1 cellular context compared by ENCODE assay signal in genomic region chr14:102544745-102545460, GRCh38.
TF ChIP-seq lines count a peak whose summit lies in the region.

No MANE protein-coding gene starts in this region.

TF ChIP-seq in HepG2, 621 proteins besides CTCF, POLR2A, EP300 and RAD21 (continued from another document and continues in another):
- TF ChIP-seq ZNF770 (CRISPR knock-in tag; IDR thresholded peaks at IDR 0.05): peak; percentile 92
- peak; percentile 16 for TF ChIP-seq SKI (IDR thresholded peaks at IDR 0.05; ENCODE audit: partially characterized antibody)
- no peak for TF ChIP-seq HNRNPH1 (optimal IDR thresholded peaks at IDR 0.05; ENCODE audit: low read depth, low read length)
- TF ChIP-seq HDAC2 (CRISPR knock-in tag; IDR thresholded peaks at IDR 0.05): no peak
- TF ChIP-seq ZGPAT (CRISPR knock-in tag; IDR thresholded peaks at IDR 0.05): peak; percentile 75; the same call in 1 of the 2 replicates
- TF ChIP-seq ZNF282 (IDR thresholded peaks at IDR 0.05; ENCODE audit: partially characterized antibody): no peak
- peak; percentile 48; the same call in 1 of the 2 replicates for TF ChIP-seq SPEN (CRISPR knock-in tag; IDR thresholded peaks at IDR 0.05; ENCODE audit: low read depth)
- peak; percentile 53 for TF ChIP-seq ESRRA (CRISPR knock-in tag; IDR thresholded peaks at IDR 0.05; ENCODE audit: low read depth)
- 0 out of 2 replicates have a peak, but pooled peaks have one; percentile 17 for TF ChIP-seq ZFP1 (CRISPR knock-in tag; IDR thresholded peaks at IDR 0.05)
- no peak for TF ChIP-seq ZBTB21 (CRISPR knock-in tag; IDR thresholded peaks at IDR 0.05)
- TF ChIP-seq SALL2 (CRISPR knock-in tag; IDR thresholded peaks at IDR 0.05): no peak; the same call in 1 of the 2 replicates
- TF ChIP-seq U2AF1 (optimal IDR thresholded peaks at IDR 0.05; ENCODE audit: low read depth, low read length): no peak
- peak; percentile 40 for TF ChIP-seq RARA (CRISPR knock-in tag; IDR thresholded peaks at IDR 0.05)
- TF ChIP-seq NR2F1 (CRISPR knock-in tag; IDR thresholded peaks at IDR 0.05): 0 out of 4 replicates have a peak, but pooled peaks of 1 of the 2 experiments have one; percentile 8
- TF ChIP-seq SIX1 (CRISPR knock-in tag; IDR thresholded peaks at IDR 0.05; ENCODE audit: borderline replicate concordance): no peak
- TF ChIP-seq ZKSCAN8 (CRISPR knock-in tag; IDR thresholded peaks at IDR 0.05; ENCODE audit: borderline replicate concordance): no peak
- TF ChIP-seq NR1H2 (CRISPR knock-in tag; IDR thresholded peaks at IDR 0.05; ENCODE audit: borderline replicate concordance, low read depth): 0 out of 2 replicates have a peak, but pooled peaks have one; percentile 35
- TF ChIP-seq PAX8 (CRISPR knock-in tag; IDR thresholded peaks at IDR 0.05; ENCODE audit: borderline replicate concordance): 0 out of 2 replicates have a peak, but pooled peaks have one; percentile 50
- TF ChIP-seq PITX1 (CRISPR knock-in tag; IDR thresholded peaks at IDR 0.05): peak; percentile 96
- peak; percentile 18; the same call in 1 of the 2 replicates for TF ChIP-seq MEIS1 (CRISPR knock-in tag; IDR thresholded peaks at IDR 0.05; ENCODE audit: borderline replicate concordance)
- TF ChIP-seq ZNF18 (CRISPR knock-in tag; IDR thresholded peaks at IDR 0.05; ENCODE audit: insufficient replicate concordance): peak; percentile 47
- peak; percentile 20 for TF ChIP-seq ASH2L (IDR thresholded peaks at IDR 0.05; ENCODE audit: insufficient read length, low read depth, low read length)
- TF ChIP-seq GATAD2A (CRISPR knock-in tag; IDR thresholded peaks at IDR 0.05): peak; percentile 19; the same call in 1 of the 2 replicates
- TF ChIP-seq THYN1 (CRISPR knock-in tag; IDR thresholded peaks at IDR 0.05; ENCODE audit: borderline replicate concordance, low read depth): no peak
- peak; percentile 18; the same call in 1 of the 2 replicates for TF ChIP-seq ZNF574 (CRISPR knock-in tag; IDR thresholded peaks at IDR 0.05)
- no peak for TF ChIP-seq AGO2 (optimal IDR thresholded peaks at IDR 0.05; ENCODE audit: low read depth, low read length)
- TF ChIP-seq IKZF5 (CRISPR knock-in tag; IDR thresholded peaks at IDR 0.05): peak; percentile 43; the same call in 1 of the 2 replicates
- TF ChIP-seq HOXA5 (CRISPR knock-in tag; IDR thresholded peaks at IDR 0.05): no peak
- no peak for TF ChIP-seq MLLT10 (CRISPR knock-in tag; IDR thresholded peaks at IDR 0.05)
- peak; percentile 68; the same call in 1 of the 2 replicates for TF ChIP-seq SP5 (CRISPR knock-in tag; IDR thresholded peaks at IDR 0.05; ENCODE audit: borderline replicate concordance, low read depth)
- peak; percentile 65 for TF ChIP-seq POLR2AphosphoS5 (IDR thresholded peaks at IDR 0.05; ENCODE audit: low read depth, low read length)
- TF ChIP-seq FOXK1 (CRISPR knock-in tag; IDR thresholded peaks at IDR 0.05; ENCODE audit: borderline replicate concordance, low read depth): peak; percentile 59; the same call in 1 of the 2 replicates
- peak; percentile 30 for TF ChIP-seq MEF2D (CRISPR knock-in tag; IDR thresholded peaks at IDR 0.05)
- TF ChIP-seq ZNF331 (CRISPR knock-in tag; IDR thresholded peaks at IDR 0.05): no peak
- TF ChIP-seq ZNF180 (CRISPR knock-in tag; IDR thresholded peaks at IDR 0.05; ENCODE audit: borderline replicate concordance, low read depth): no peak
- peak; percentile 92; the same call in 1 of the 2 replicates for TF ChIP-seq CHD4 (IDR thresholded peaks at IDR 0.05; ENCODE audit: borderline replicate concordance, low read length)
- TF ChIP-seq DRAP1 (CRISPR knock-in tag; IDR thresholded peaks at IDR 0.05): 0 out of 2 replicates have a peak, but pooled peaks have one; percentile 24
- peak; percentile 41 for TF ChIP-seq HDAC1 (CRISPR knock-in tag; IDR thresholded peaks at IDR 0.05)
- no peak for TF ChIP-seq SOX13 (IDR thresholded peaks at IDR 0.05)
- TF ChIP-seq SOX13 (CRISPR knock-in tag; conservative IDR thresholded peaks at IDR 0.05 in 1 of 2, IDR thresholded peaks at IDR 0.05 in 1 of 2): peak in 1 of 2 experiments; percentile 21; a peak in 2 of 4 replicates
- peak; percentile 47; the same call in 1 of the 2 replicates for TF ChIP-seq UBTF (CRISPR knock-in tag; IDR thresholded peaks at IDR 0.05)
- no peak for TF ChIP-seq ZNF407 (CRISPR knock-in tag; IDR thresholded peaks at IDR 0.05; ENCODE audit: not compliant biosample characterization)
